Comparison of ENCODE assay signal across 11 cellular contexts in genomic region chr6:111555041-111555440, GRCh38. TPM values are rescaled to one million over a fixed set of nuclear protein-coding genes. Genes with fewer than 3 reads are reported as not detected.
DNase-seq lines count a peak whose midpoint lies in the region; ATAC-seq and TF ChIP-seq lines count a peak whose summit lies in the region.
"Had no signal": no experiment of that assay in that cellular context is flagged by ENCODE, and none has a peak within 500 bp of the region (broad histone marks: within the 10 kb centered on the region; RNA-seq: fewer than 3 reads in every experiment).

No MANE protein-coding gene starts in this region.

- H3K4me1 Mint-ChIP-seq in activated T-helper 17 cell treated with anti-CD3 and anti-CD28 coated beads, Interleukin-2, amount 50 U/mL, for 72 hours: peaks cover 2% of the 10 kb centered on the region

- H2BK5ac ChIP-seq in IMR-90 (ENCODE audit: low read depth, low read length, poor library complexity, severe bottlenecking): peak overlapping the region; percentile 55

- no peak for TF ChIP-seq POLR2A in IMR-90 (IDR thresholded peaks at IDR 0.05; ENCODE audit: low read depth, low read length)

- H3K4ac ChIP-seq in IMR-90 (ENCODE audit: low read depth, low read length): peak overlapping the region; percentile 77; the same call in 1 of the 2 replicates

- peak overlapping the region; percentile 89 for H3K14ac ChIP-seq in IMR-90 (replicated peaks; ENCODE audit: low read depth, low read length)

- POLR2A ChIA-PET in AG04450 (lab: Yijun Ruan, JAX): no interaction called here
- POLR2A ChIA-PET in IMR-90 (lab: Charles Lee; ENCODE audit: unreplicated experiment): no interaction called here

- H4K5ac ChIP-seq in IMR-90 (ENCODE audit: low read depth, low read length): no peak overlapping the region; the same call in 1 of the 2 replicates

- dilution Hi-C loops in IMR-90 (cut with HindIII; ENCODE audit: low sequenced_read_pairs, unreplicated experiment): no loop called here

- TF ChIP-seq CTCF in AG04450 (IDR thresholded peaks at IDR 0.05; ENCODE audit: low read depth, low read length): peak; percentile 25; the same call in 1 of the 2 replicates
- no peak for TF ChIP-seq CTCF in IMR-90 (conservative IDR thresholded peaks at IDR 0.05; ENCODE audit: low read depth, low read length)
- TF ChIP-seq CTCF in osteoblast (IDR thresholded peaks at IDR 0.05; ENCODE audit: extremely low read depth, low read depth, low read length): peak; percentile 22

- no peak overlapping the region for H3K56ac ChIP-seq in IMR-90 (ENCODE audit: extremely low read depth, insufficient read depth, low read length)

- no peak overlapping the region for H2AK9ac ChIP-seq in IMR-90 (replicated peaks; ENCODE audit: low read depth, low read length, poor library complexity)

- in situ Hi-C loops in IMR-90 (cut with MboI; ENCODE audit: low sequenced_read_pairs): no loop called here

- H3K4me2 ChIP-seq in IMR-90 (ENCODE audit: low read depth, low read length) (no peak overlapping the region), osteoblast (ENCODE audit: insufficient read depth, low read length) (peak overlapping the region; percentile 3)

- peak overlapping the region; percentile 85 for H3K23ac ChIP-seq in IMR-90 (ENCODE audit: low read depth, low read length)

- peaks cover 21% of the 10 kb centered on the region for H3K9me1 ChIP-seq in IMR-90 (ENCODE audit: insufficient read depth, low read length)

- intact Hi-C loops in IMR-90 (cut with micrococcal nuclease): loop anchor here (2.0 kb wide), 1 partner anchor 70 kb away; no protein-coding TSS in a partner anchor

- H4K8ac ChIP-seq in IMR-90 (ENCODE audit: low read depth in 2 of 2, low read length in 2 of 2): peak overlapping the region; percentile 9 to 91; a peak in 2 of 4 replicates

- H3K27ac Mint-ChIP-seq in activated T-helper 17 cell treated with anti-CD3 and anti-CD28 coated beads, Interleukin-2, amount 50 U/mL, for 72 hours: no peak overlapping the region
- H3K27ac Mint-ChIP-seq: dendritic cell treated with granulocyte-macrophage colony-stimulating factor and Interleukin-4, amounts not matched to agents 40 ng/mL and 50 ng/mL, for 4 days had no signal

- WGBS in IMR-90 (ENCODE audit: extremely low coverage in 2 of 2, insufficient read length in 1 of 2), 2 experiments: 60% methylated on average over 1 of the region's 2 CpGs; no CpG with 5 or more reads in 1 of the 2 experiments

- peaks cover 7% of the 10 kb centered on the region for H3K36me3 ChIP-seq in IMR-90 (ENCODE audit: control insufficient read depth, insufficient read depth, low read length)
- H3K36me3 ChIP-seq in osteoblast (ENCODE audit: insufficient read depth, low read length): peaks cover 13% of the 10 kb centered on the region

- no peak overlapping the region for H3K4me3 Mint-ChIP-seq in activated T-helper 17 cell treated with anti-CD3 and anti-CD28 coated beads, Interleukin-2, amount 50 U/mL, for 72 hours
- H3K4me3 Mint-ChIP-seq: dendritic cell treated with granulocyte-macrophage colony-stimulating factor and Interleukin-4, amounts not matched to agents 40 ng/mL and 50 ng/mL, for 4 days had no signal

- H3K9me3 Mint-ChIP-seq in activated T-helper 17 cell treated with anti-CD3 and anti-CD28 coated beads, Interleukin-2, amount 50 U/mL, for 72 hours: no peaks in the 10 kb centered on the region
- H3K9me3 Mint-ChIP-seq: dendritic cell treated with granulocyte-macrophage colony-stimulating factor and Interleukin-4, amounts not matched to agents 40 ng/mL and 50 ng/mL, for 4 days had no signal

- peak overlapping the region; percentile 10; the same call in 1 of the 2 replicates for H3K18ac ChIP-seq in IMR-90 (ENCODE audit: low read depth, low read length)

- no TSS peak for BruUV-seq in IMR-90 (replicated peaks; lab: Mats Ljungman, UMichigan)

- H3K4me3 ChIP-seq in AG04450 (ENCODE audit: low read depth, low read length) (no peak overlapping the region), IMR-90 (ENCODE audit: insufficient read depth, low read depth, low read length) (no peak overlapping the region), osteoblast (ENCODE audit: insufficient read depth, low read length) (no peak overlapping the region)

- CTCF ChIA-PET in AG04450 (lab: Charles Lee): no interaction called here
- CTCF ChIA-PET in IMR-90 (lab: Yijun Ruan, JAX): interaction anchor here (0.6 kb wide), 1 partner anchor 1991 kb away, joined by 3 read pairs; no protein-coding TSS in a partner anchor

- H4K91ac ChIP-seq in IMR-90 (ENCODE audit: insufficient read depth, low read depth, low read length): peak overlapping the region; percentile 26; the same call in 1 of the 2 replicates

- peak overlapping the region; percentile 42; the same call in 1 of the 2 replicates for H2AK5ac ChIP-seq in IMR-90 (ENCODE audit: low read depth, low read length)

- no peaks in the 10 kb centered on the region for H3K27me3 Mint-ChIP-seq in activated T-helper 17 cell treated with anti-CD3 and anti-CD28 coated beads, Interleukin-2, amount 50 U/mL, for 72 hours
- H3K27me3 Mint-ChIP-seq: dendritic cell treated with granulocyte-macrophage colony-stimulating factor and Interleukin-4, amounts not matched to agents 40 ng/mL and 50 ng/mL, for 4 days had no signal

- peak overlapping the region; percentile 77 for H2BK20ac ChIP-seq in IMR-90 (ENCODE audit: low read depth, low read length)

- H3K9ac ChIP-seq in IMR-90 (ENCODE audit: low read depth, low read length): no peak overlapping the region

- DNase-seq in AG04450 (ENCODE audit: low read depth, low spot score): no peak
- peak; percentile 43 for DNase-seq in IMR-90
- no peak for DNase-seq in epithelial cell of prostate (ENCODE audit: low read depth, low spot score)
- DNase-seq in osteoblast (ENCODE audit: insufficient read length, low spot score, missing footprints): no peak
- no peak for DNase-seq in SK-N-DZ (ENCODE audit: low spot score)
- no peak for DNase-seq in DMS114 treated with DMSO at 0.1 percent for 48 hours (lab: John Stamatoyannopoulos, UW; ENCODE audit: unreplicated experiment)
- DNase-seq in NAMALWA (ENCODE audit: low spot score): no peak
- DNase-seq: Calu3 had no signal

- H3K79me2 ChIP-seq in osteoblast (ENCODE audit: insufficient read depth, low read length): peaks cover 4% of the 10 kb centered on the region

- H3K4me1 ChIP-seq in IMR-90 (ENCODE audit: control insufficient read depth, insufficient read depth, low read length) (peaks cover 23% of the 10 kb centered on the region), osteoblast (ENCODE audit: insufficient read depth, low read length) (peaks cover 33% of the 10 kb centered on the region)

- ATAC-seq in IMR-90 (ENCODE audit: low read depth): no peak
- no peak for ATAC-seq in activated T-helper 17 cell treated with anti-CD3 and anti-CD28 coated beads, Interleukin-2, amount 50 U/mL, for 72 hours (replicated peaks)
- ATAC-seq: HCT116 had no signal

- H4K20me1 ChIP-seq in IMR-90 (ENCODE audit: insufficient read depth, low read length) (no peaks in the 10 kb centered on the region), osteoblast (ENCODE audit: insufficient read depth, low read length) (no peaks in the 10 kb centered on the region)

- H2BK120ac ChIP-seq in IMR-90 (ENCODE audit: low read depth, low read length): peak overlapping the region; percentile 67

- H3K9me3 ChIP-seq in AG04450 (ENCODE audit: control insufficient read depth, insufficient read depth, low read length) (no peaks in the 10 kb centered on the region), IMR-90 (ENCODE audit: control insufficient read depth, insufficient read depth, low read length) (no peaks in the 10 kb centered on the region), osteoblast (ENCODE audit: low read depth, low read length) (no peaks in the 10 kb centered on the region)

- H2BK15ac ChIP-seq in IMR-90 (ENCODE audit: low read depth, low read length): peak overlapping the region; percentile 77; the same call in 1 of the 3 replicates

- H3K27ac ChIP-seq in AG04450 (ENCODE audit: low read depth, low read length) (peak overlapping the region; percentile 3), IMR-90 (ENCODE audit: insufficient read depth, low read length) (peak overlapping the region; percentile 55; the same call in 1 of the 2 replicates), epithelial cell of prostate (peak overlapping the region; percentile 50), osteoblast (ENCODE audit: low read depth, low read length) (peak overlapping the region; percentile 60)

- H3K79me1 ChIP-seq in IMR-90 (ENCODE audit: low read depth in 1 of 2, low read length in 2 of 2): peaks cover 14 to 48% of the 10 kb centered on the region in 2 experiments

- peaks cover 41% of the 10 kb centered on the region for H3K36me3 Mint-ChIP-seq in activated T-helper 17 cell treated with anti-CD3 and anti-CD28 coated beads, Interleukin-2, amount 50 U/mL, for 72 hours (ENCODE audit: low read depth)

- H3K27me3 ChIP-seq in AG04450 (ENCODE audit: control insufficient read depth, insufficient read depth, low read length) (no peaks in the 10 kb centered on the region), IMR-90 (ENCODE audit: control insufficient read depth, insufficient read depth, low read length) (no peaks in the 10 kb centered on the region), osteoblast (ENCODE audit: insufficient read depth, low read length) (no peaks in the 10 kb centered on the region)

- TF ChIP-seq RAD21 in IMR-90 (IDR thresholded peaks at IDR 0.05; ENCODE audit: low read length): no peak

- H2AFZ ChIP-seq in IMR-90 (replicated peaks; ENCODE audit: low read length, poor library complexity) (no peak overlapping the region), osteoblast (ENCODE audit: low read length) (no peak overlapping the region)

TF ChIP-seq in IMR-90, 13 proteins besides CTCF, POLR2A, EP300 and RAD21 (continues in another document):
- no peak for TF ChIP-seq MAZ (IDR thresholded peaks at IDR 0.05; ENCODE audit: borderline replicate concordance, low read depth, low read length)
- TF ChIP-seq RCOR1 (IDR thresholded peaks at IDR 0.05; ENCODE audit: insufficient replicate concordance, low read length): no peak
- no peak for TF ChIP-seq RFX5 (IDR thresholded peaks at IDR 0.05; ENCODE audit: low read depth, low read length)
- TF ChIP-seq CHD1 (IDR thresholded peaks at IDR 0.05; ENCODE audit: low read depth, low read length): no peak
- TF ChIP-seq BHLHE40 (IDR thresholded peaks at IDR 0.05; ENCODE audit: low read depth, low read length): no peak

RNA-seq across cellular contexts. Expression of gene TRAF3IP2, which starts 50.6 kb away (rescaled TPM):
- polyA plus RNA-seq in AG04450 (2011; rRNA removed): 17.2 and 21.6 TPM in 2 replicates
- 19.8 and 21.4 TPM in 2 replicates for polyA minus RNA-seq in AG04450 (2011; rRNA and poly(A)+ RNA removed)
- total RNA-seq in IMR-90 (2012; rRNA removed): 11.7 and 15.2 TPM in 2 replicates
- polyA plus RNA-seq in IMR-90 (2012; rRNA removed): 12.8 and 14.9 TPM in 2 replicates
- 12.6 and 14.2 TPM in 2 replicates for polyA plus RNA-seq in IMR-90 (2012; cell fraction: cytosol; rRNA removed)
- 8.7 and 9.4 TPM in 2 replicates for polyA plus RNA-seq in IMR-90 (2012; cell fraction: nucleus; rRNA removed; ENCODE audit: low replicate concordance)
- 23.6 and 23.9 TPM in 2 replicates for total RNA-seq in osteoblast
- polyA plus RNA-seq in SK-N-DZ (2014; cell fraction: cytosol; rRNA removed): 0.42 and 0.70 TPM in 2 replicates
- 1.4 TPM in 1 of 2 replicates, not detected in the other for polyA plus RNA-seq in SK-N-DZ (2014; cell fraction: nucleus; rRNA removed)
- 10 to 100 TPM; 36.5 to 63.6 TPM for total RNA-seq in activated T-helper 17 cell treated with anti-CD3 and anti-CD28 coated beads, Interleukin-2, amount 50 U/mL, for 72 hours

Comparison
In these comparisons a context has a peak if more than half of its experiments do, and no peak if none do; other contexts are left out.
1. H3K27ac ChIP-seq: peak in every context shown above with its lines; median percentile 60 in osteoblast; 55 in IMR-90; 50 in epithelial cell of prostate; 3 in AG04450.